17 cellular contexts compared by ENCODE assay signal in the genomic region with DNA sequence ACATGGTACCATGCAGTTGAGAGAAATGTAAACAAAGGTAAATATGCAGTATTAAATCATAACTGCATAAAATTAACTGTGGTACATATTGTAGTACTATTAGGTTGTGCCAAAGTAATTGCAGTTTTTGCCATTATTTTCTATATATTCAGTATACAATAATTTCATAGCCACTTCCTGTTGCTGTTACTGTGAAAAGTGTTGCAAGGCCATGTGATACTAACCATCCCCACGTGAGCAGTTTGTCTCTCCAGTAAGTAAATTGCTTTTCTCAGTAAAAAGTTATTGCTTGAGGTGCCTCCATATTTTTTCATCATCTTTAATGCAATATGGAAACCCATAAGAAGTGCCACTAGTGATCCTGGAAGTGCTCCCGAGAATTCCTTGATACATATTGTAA. TPM values are rescaled to one million over a fixed set of nuclear protein-coding genes. Genes with fewer than 3 reads are reported as not detected.
DNase-seq lines count a peak whose midpoint lies in the region; ATAC-seq and TF ChIP-seq lines count a peak whose summit lies in the region.
"Had no signal": no experiment of that assay in that cellular context is flagged by ENCODE, and none has a peak within 500 bp of the region (broad histone marks: within the 10 kb centered on the region; RNA-seq: fewer than 3 reads in every experiment).

No MANE protein-coding gene starts in this region.

- no peaks in the 10 kb centered on the region for H3K27me3 Mint-ChIP-seq in natural killer cell (ENCODE audit: low read depth in 2 of 2)
- no peaks in the 10 kb centered on the region for H3K27me3 Mint-ChIP-seq in natural killer cell treated with Interleukin-12 subunit alpha and Interleukin-12 subunit beta and Interleukin-15 and Interleukin-18, amount 100 ng/mL, for 72 hours
- no peaks in the 10 kb centered on the region for H3K27me3 Mint-ChIP-seq in progenitor cell of endocrine pancreas
- H3K27me3 Mint-ChIP-seq: B cell; CD4-positive, alpha-beta memory T cell; CD8-positive, alpha-beta memory T cell had no signal

- peak in 2 of 3 donors; percentile 47 to 67 for ATAC-seq in natural killer cell
- no peak for ATAC-seq in natural killer cell treated with Interleukin-12 subunit alpha and Interleukin-12 subunit beta and Interleukin-15 and Interleukin-18, amount 100 ng/mL, for 72 hours
- ATAC-seq: A549 had no signal

- H3K36me3 Mint-ChIP-seq in natural killer cell (no peaks in the 10 kb centered on the region), progenitor cell of endocrine pancreas (ENCODE audit: insufficient read depth) (peaks cover 38% of the 10 kb centered on the region)
- H3K36me3 Mint-ChIP-seq in natural killer cell treated with Interleukin-12 subunit alpha and Interleukin-12 subunit beta and Interleukin-15 and Interleukin-18, amount 100 ng/mL, for 72 hours = peaks cover 10% of the 10 kb centered on the region

- peak overlapping the region; percentile 24 to 51 for H3K27ac Mint-ChIP-seq in natural killer cell
- no peak overlapping the region for H3K27ac Mint-ChIP-seq in natural killer cell treated with Interleukin-12 subunit alpha and Interleukin-12 subunit beta and Interleukin-15 and Interleukin-18, amount 100 ng/mL, for 72 hours
- H3K27ac Mint-ChIP-seq in progenitor cell of endocrine pancreas = no peak overlapping the region
- H3K27ac Mint-ChIP-seq: B cell had no signal

- H3K4me3 Mint-ChIP-seq in natural killer cell (no peak overlapping the region), progenitor cell of endocrine pancreas (ENCODE audit: low read depth) (no peak overlapping the region)
- H3K4me3 Mint-ChIP-seq in natural killer cell treated with Interleukin-12 subunit alpha and Interleukin-12 subunit beta and Interleukin-15 and Interleukin-18, amount 100 ng/mL, for 72 hours = no peak overlapping the region
- H3K4me3 Mint-ChIP-seq: B cell; CD4-positive, alpha-beta memory T cell; CD8-positive, alpha-beta memory T cell had no signal

- H3K9me3 Mint-ChIP-seq in natural killer cell = no peaks in the 10 kb centered on the region
- H3K9me3 Mint-ChIP-seq in natural killer cell treated with Interleukin-12 subunit alpha and Interleukin-12 subunit beta and Interleukin-15 and Interleukin-18, amount 100 ng/mL, for 72 hours = no peaks in the 10 kb centered on the region
- peaks cover 19% of the 10 kb centered on the region for H3K9me3 Mint-ChIP-seq in progenitor cell of endocrine pancreas (ENCODE audit: low read depth)
- H3K9me3 Mint-ChIP-seq: CD4-positive, alpha-beta memory T cell; CD8-positive, alpha-beta memory T cell had no signal

- no peak for DNase-seq in natural killer cell
- DNase-seq in natural killer cell treated with Interleukin-12 subunit alpha and Interleukin-12 subunit beta and Interleukin-15 and Interleukin-18, amount 100 ng/mL, for 72 hours (ENCODE audit: low spot score) = no peak
- peak; percentile 12 for DNase-seq in Jurkat, Clone E6-1 (ENCODE audit: low read depth, low spot score)
- DNase-seq in effector CD4-positive, alpha-beta T cell = no peak
- no peak for DNase-seq in progenitor cell of endocrine pancreas (ENCODE audit: low spot score, unreplicated experiment)
- DNase-seq: AML-193; CD4-positive, alpha-beta memory T cell; CD8-positive, alpha-beta memory T cell; COR-L47; DMS 273 treated with DMSO at 0.1 percent for 48 hours; DMS153; DMS53; DMS79; GF-D8 had no signal

- TF ChIP-seq CTCF in natural killer cell (IDR thresholded peaks at IDR 0.05) (no peak), progenitor cell of endocrine pancreas (IDR thresholded peaks at IDR 0.05; ENCODE audit: unreplicated experiment) (no peak)

- H3K4me1 Mint-ChIP-seq in natural killer cell = peaks cover 5 to 10% of the 10 kb centered on the region in 2 donors
- peaks cover 3 to 6% of the 10 kb centered on the region in 2 donors for H3K4me1 Mint-ChIP-seq in natural killer cell treated with Interleukin-12 subunit alpha and Interleukin-12 subunit beta and Interleukin-15 and Interleukin-18, amount 100 ng/mL, for 72 hours (ENCODE audit: low read depth in 2 of 2)
- no peaks in the 10 kb centered on the region for H3K4me1 Mint-ChIP-seq in progenitor cell of endocrine pancreas (ENCODE audit: low read depth)
- H3K4me1 Mint-ChIP-seq: B cell had no signal

- no peak overlapping the region for H3K4me3 ChIP-seq in Jurkat, Clone E6-1 (ENCODE audit: low read length)
- H3K4me3 ChIP-seq: A549; BLaER1 treated with 17β-estradiol and CSF1 and Interleukin-3, amounts not matched to agents 10 nM and 100 nM had no signal

- intact Hi-C loops in natural killer cell (cut with micrococcal nuclease) = loop anchor here (10.0 kb wide), 1 partner anchor 99 kb away; the partner anchor contains the start of gene SELL

RNA-seq across cellular contexts. Expression of gene METTL18, which starts 19.6 kb away (rescaled TPM):
- 1 to 10 TPM; 4.9 to 10.0 (median 7.2) TPM for total RNA-seq in natural killer cell
- 10 to 100 TPM in 1 of 2 donors, 1 to 10 TPM in 1; 7.9 to 10.5 TPM for total RNA-seq in natural killer cell treated with Interleukin-12 subunit alpha and Interleukin-12 subunit beta and Interleukin-15 and Interleukin-18, amount 100 ng/mL, for 72 hours
- 16.7 TPM for polyA plus RNA-seq in Jurkat, Clone E6-1 (2012; ENCODE audit: insufficient read depth, insufficient read length)
- 9.3 and 12.7 TPM in 2 replicates for total RNA-seq in progenitor cell of endocrine pancreas

Comparison
In these comparisons a context has a peak if more than half of its experiments do, and no peak if none do; other contexts are left out.
1. ATAC-seq: peak in natural killer cell (2 of 3); none in natural killer cell treated with Interleukin-12 subunit alpha and Interleukin-12 subunit beta and Interleukin-15 and Interleukin-18, amount 100 ng/mL, for 72 hours (0 of 2).
2. H3K27ac Mint-ChIP-seq: peak in natural killer cell (2 of 2); none in natural killer cell treated with Interleukin-12 subunit alpha and Interleukin-12 subunit beta and Interleukin-15 and Interleukin-18, amount 100 ng/mL, for 72 hours (0 of 2) and progenitor cell of endocrine pancreas (single experiment).